In the genomic region with DNA sequence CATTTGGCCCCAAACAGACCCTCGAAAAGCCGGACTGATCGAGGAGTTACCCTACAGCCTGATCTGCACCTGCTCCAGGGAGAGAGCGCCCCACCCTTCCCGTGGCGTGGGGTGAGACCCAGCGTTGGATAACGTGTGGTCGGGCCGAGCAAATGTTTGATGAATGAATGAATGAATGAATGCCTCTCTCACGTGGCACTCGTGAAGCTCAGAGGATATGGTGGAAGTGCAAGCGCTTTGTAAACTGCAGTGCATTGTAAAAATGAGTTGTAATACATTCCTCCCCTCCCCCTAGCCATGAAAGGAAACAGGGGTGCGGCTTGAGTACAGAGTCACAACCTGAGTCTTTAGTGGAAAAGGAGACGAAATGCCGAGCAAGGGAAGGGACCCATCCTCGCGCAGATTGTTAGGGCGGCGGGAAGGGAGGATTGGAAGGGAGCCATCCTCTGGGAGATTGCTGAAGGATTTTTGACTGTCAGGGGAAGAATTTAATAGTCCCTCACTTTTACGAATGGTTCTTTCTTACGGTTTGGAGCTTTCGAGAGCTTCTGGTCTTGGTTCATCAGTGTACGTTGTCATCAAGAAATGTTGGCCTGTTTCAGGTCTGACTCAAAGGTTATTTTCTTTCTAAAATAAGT, we compare ENCODE assay signal across 9 cellular contexts. TPM values are rescaled to one million over a fixed set of nuclear protein-coding genes. Genes with fewer than 3 reads are reported as not detected.
A peak's percentile ranks its signal among the peaks of the same experiment; 100 is the strongest.
DNase-seq lines count a peak whose midpoint lies in the region; ATAC-seq, FAIRE-seq and TF ChIP-seq lines count a peak whose summit lies in the region.
"Had no signal": no experiment of that assay in that cellular context is flagged by ENCODE, and none has a peak within 500 bp of the region (broad histone marks: within the 10 kb centered on the region; RNA-seq: fewer than 3 reads in every experiment).

No MANE protein-coding gene starts in this region.

- TF ChIP-seq EP300 in SK-N-SH (IDR thresholded peaks at IDR 0.05; ENCODE audit: borderline replicate concordance in 1 of 2, low read depth in 1 of 2, low read length in 1 of 2) = no peak

- H4K20me1 ChIP-seq in SK-N-SH (ENCODE audit: insufficient read depth) = peaks cover 34% of the 10 kb centered on the region

- H3K27me3 Mint-ChIP-seq in Caco-2 (ENCODE audit: insufficient read depth, unreplicated experiment) = no peaks in the 10 kb centered on the region

- H3K9ac ChIP-seq in SK-N-SH = peak overlapping the region; percentile 84

- H3F3A ChIP-seq in SK-N-SH (replicated peaks; ENCODE audit: insufficient read depth) = peaks cover 4% of the 10 kb centered on the region

- CTCF ChIA-PET in Caco-2 (lab: Charles Lee) = interaction anchor here (0.7 to 1.6 kb wide), 2 partner anchors 35 to 78 kb away, joined by 3 to 10 read pairs; no protein-coding TSS in a partner anchor
- CTCF ChIA-PET in SK-N-SH (lab: Yijun Ruan, JAX) = interaction anchor here (0.5 to 3.8 kb wide), 5 partner anchors 36 to 107 kb away, joined by 3 to 15 read pairs (median 8); no protein-coding TSS in a partner anchor

- no peak for FAIRE-seq in D721Med (lab: Jason Lieb, UNC)
- FAIRE-seq: endometrium had no signal

- H2AFZ ChIP-seq in SK-N-SH (ENCODE audit: low read depth) = peak overlapping the region; percentile 97

- peak overlapping the region; percentile 97 for H3K27ac Mint-ChIP-seq in Caco-2 (ENCODE audit: unreplicated experiment)
- peak overlapping the region; percentile 98 for H3K27ac Mint-ChIP-seq in stimulated activated effector memory CD8-positive, alpha-beta T cell treated with anti-CD3 and anti-CD28 coated beads, Interleukin-12 subunit alpha, Interleukin-12 subunit beta, amount 100 ng/mL, for 72 hours

- H3K9me3 ChIP-seq in Caco-2 (0 out of 2 replicates have a peak, but pooled peaks cover 7% of the 10 kb centered on the region), SK-N-SH (no peaks in the 10 kb centered on the region)

- POLR2A ChIA-PET in Caco-2 (lab: Charles Lee) = interaction anchor here (0.5 to 1.5 kb wide), 4 partner anchors 9 to 580 kb away, joined by 3 to 7 read pairs (median 4); no protein-coding TSS in a partner anchor
- POLR2A ChIA-PET in SK-N-SH (lab: Yijun Ruan, JAX) = interaction anchor here (0.7 to 1.0 kb wide), 3 partner anchors 9 to 54 kb away, joined by 3 read pairs; no protein-coding TSS in a partner anchor

- H3K36me3 ChIP-seq in Caco-2 (ENCODE audit: control insufficient read depth, insufficient read depth, low read length) = no peaks in the 10 kb centered on the region; the same call in 1 of the 2 replicates
- H3K36me3 ChIP-seq in SK-N-SH (replicated peaks in 1 of 2; ENCODE audit: control insufficient read depth in 1 of 2, insufficient read depth in 2 of 2, low read length in 1 of 2) = peaks cover 0 to 24% of the 10 kb centered on the region in 2 experiments

- no peaks in the 10 kb centered on the region for H3K9me2 ChIP-seq in SK-N-SH

- under 1% methylated on average over 20 of the region's 24 CpGs for WGBS in SK-N-SH (ENCODE audit: low lambda C conversion rate)

- H3K4me3 Mint-ChIP-seq in Caco-2 (ENCODE audit: unreplicated experiment) = peak overlapping the region; percentile 98
- H3K4me3 Mint-ChIP-seq in stimulated activated effector memory CD8-positive, alpha-beta T cell treated with anti-CD3 and anti-CD28 coated beads, Interleukin-12 subunit alpha, Interleukin-12 subunit beta, amount 100 ng/mL, for 72 hours = peak overlapping the region; percentile 99

- peaks cover 17% of the 10 kb centered on the region for H3K36me3 Mint-ChIP-seq in Caco-2 (ENCODE audit: insufficient read depth, unreplicated experiment)
- peaks cover 37% of the 10 kb centered on the region for H3K36me3 Mint-ChIP-seq in stimulated activated effector memory CD8-positive, alpha-beta T cell treated with anti-CD3 and anti-CD28 coated beads, Interleukin-12 subunit alpha, Interleukin-12 subunit beta, amount 100 ng/mL, for 72 hours

- H3K27me3 ChIP-seq in Caco-2 (replicated peaks; ENCODE audit: control insufficient read depth, insufficient read depth, low read length) = no peaks in the 10 kb centered on the region
- H3K27me3 ChIP-seq in SK-N-SH (ENCODE audit: insufficient read depth) = no peaks in the 10 kb centered on the region

- intact Hi-C loops in Caco-2 (cut with micrococcal nuclease; ENCODE audit: unreplicated experiment) = loop anchor here (1.0 to 5.0 kb wide), 4 partner anchors 34 to 110 kb away; no protein-coding TSS in a partner anchor

- H3K9me3 Mint-ChIP-seq in Caco-2 (ENCODE audit: unreplicated experiment) = no peaks in the 10 kb centered on the region
- H3K9me3 Mint-ChIP-seq in stimulated activated effector memory CD8-positive, alpha-beta T cell treated with anti-CD3 and anti-CD28 coated beads, Interleukin-12 subunit alpha, Interleukin-12 subunit beta, amount 100 ng/mL, for 72 hours = no peaks in the 10 kb centered on the region

- no peak for TF ChIP-seq RAD21 in SK-N-SH (IDR thresholded peaks at IDR 0.05; ENCODE audit: low read length)

- ATAC-seq in GM19328 (IDR thresholded peaks at IDR 0.05; ENCODE audit: unreplicated experiment) (peak; percentile 34), HG03378 (IDR thresholded peaks at IDR 0.05; ENCODE audit: unreplicated experiment) (peak; percentile 37), left lobe of liver (peak; percentile 45)
- peak; percentile 61 for ATAC-seq in stimulated activated effector memory CD8-positive, alpha-beta T cell treated with anti-CD3 and anti-CD28 coated beads, Interleukin-12 subunit alpha, Interleukin-12 subunit beta, amount 100 ng/mL, for 72 hours

- BruUV-seq in Caco-2 (replicated peaks; lab: Mats Ljungman, UMichigan) = no TSS peak

- H3K4me1 ChIP-seq in Caco-2 = peaks cover 11% of the 10 kb centered on the region
- H3K4me1 ChIP-seq in SK-N-SH (ENCODE audit: control insufficient read depth in 1 of 2, insufficient read depth in 2 of 2, low read depth in 1 of 2, low read length in 1 of 2) = peaks cover 8 to 18% of the 10 kb centered on the region in 2 experiments; a peak in 3 of 4 replicates

- peaks cover 85% of the 10 kb centered on the region for H3K79me2 ChIP-seq in SK-N-SH (ENCODE audit: insufficient read depth)

- H3K4me1 Mint-ChIP-seq in Caco-2 (ENCODE audit: low read depth, unreplicated experiment) = peaks cover 16% of the 10 kb centered on the region
- peaks cover 51% of the 10 kb centered on the region for H3K4me1 Mint-ChIP-seq in stimulated activated effector memory CD8-positive, alpha-beta T cell treated with anti-CD3 and anti-CD28 coated beads, Interleukin-12 subunit alpha, Interleukin-12 subunit beta, amount 100 ng/mL, for 72 hours

- DNase-seq in Caco-2 (peak in 1 of 2 experiments; percentile 56), SK-N-SH (peak; percentile 52), cerebellum (ENCODE audit: low spot score) (peak; percentile 24), left lobe of liver (ENCODE audit: low spot score) (no peak), D721Med (ENCODE audit: insufficient read length, low spot score) (no peak)
- DNase-seq in stimulated activated effector memory CD8-positive, alpha-beta T cell treated with anti-CD3 and anti-CD28 coated beads, Interleukin-12 subunit alpha, Interleukin-12 subunit beta, amount 100 ng/mL, for 72 hours (ENCODE audit: low spot score in 2 of 2) = no peak

- peak overlapping the region; percentile 92 for H3K4me2 ChIP-seq in SK-N-SH

- H3K4me3 ChIP-seq in Caco-2 (ENCODE audit: low read depth, low read length) (peak overlapping the region; percentile 93), SK-N-SH (ENCODE audit: low read depth in 2 of 2, low read length in 1 of 2) (peak overlapping the region; percentile 96 to 99)

- TF ChIP-seq CTCF in Caco-2 (IDR thresholded peaks at IDR 0.05; ENCODE audit: insufficient read depth in 1 of 2, low read depth in 1 of 2, low read length in 1 of 2, severe bottlenecking in 1 of 2, unreplicated experiment in 1 of 2) (no peak), SK-N-SH (IDR thresholded peaks at IDR 0.05) (no peak), D721Med (IDR thresholded peaks at IDR 0.05; ENCODE audit: insufficient read depth, missing control alignments) (no peak)

- peak overlapping the region; percentile 91 for H3K27ac ChIP-seq in SK-N-SH (ENCODE audit: low read depth in 2 of 2, low read length in 1 of 2)

TF ChIP-seq in SK-N-SH, 30 proteins besides CTCF, POLR2A, EP300 and RAD21 (continues in another document):
- TF ChIP-seq, protein P1, sequence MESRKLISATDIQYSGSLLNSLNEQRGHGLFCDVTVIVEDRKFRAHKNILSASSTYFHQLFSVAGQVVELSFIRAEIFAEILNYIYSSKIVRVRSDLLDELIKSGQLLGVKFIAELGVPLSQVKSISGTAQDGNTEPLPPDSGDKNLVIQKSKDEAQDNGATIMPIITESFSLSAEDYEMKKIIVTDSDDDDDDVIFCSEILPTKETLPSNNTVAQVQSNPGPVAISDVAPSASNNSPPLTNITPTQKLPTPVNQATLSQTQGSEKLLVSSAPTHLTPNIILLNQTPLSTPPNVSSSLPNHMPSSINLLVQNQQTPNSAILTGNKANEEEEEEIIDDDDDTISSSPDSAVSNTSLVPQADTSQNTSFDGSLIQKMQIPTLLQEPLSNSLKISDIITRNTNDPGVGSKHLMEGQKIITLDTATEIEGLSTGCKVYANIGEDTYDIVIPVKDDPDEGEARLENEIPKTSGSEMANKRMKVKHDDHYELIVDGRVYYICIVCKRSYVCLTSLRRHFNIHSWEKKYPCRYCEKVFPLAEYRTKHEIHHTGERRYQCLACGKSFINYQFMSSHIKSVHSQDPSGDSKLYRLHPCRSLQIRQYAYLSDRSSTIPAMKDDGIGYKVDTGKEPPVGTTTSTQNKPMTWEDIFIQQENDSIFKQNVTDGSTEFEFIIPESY (IDR thresholded peaks at IDR 0.05; ENCODE audit: borderline replicate concordance, low read depth) = no peak
- TF ChIP-seq EZH2phosphoT487 (IDR thresholded peaks at IDR 0.05; ENCODE audit: borderline replicate concordance, low read depth) = no peak
- TF ChIP-seq, protein P2, sequence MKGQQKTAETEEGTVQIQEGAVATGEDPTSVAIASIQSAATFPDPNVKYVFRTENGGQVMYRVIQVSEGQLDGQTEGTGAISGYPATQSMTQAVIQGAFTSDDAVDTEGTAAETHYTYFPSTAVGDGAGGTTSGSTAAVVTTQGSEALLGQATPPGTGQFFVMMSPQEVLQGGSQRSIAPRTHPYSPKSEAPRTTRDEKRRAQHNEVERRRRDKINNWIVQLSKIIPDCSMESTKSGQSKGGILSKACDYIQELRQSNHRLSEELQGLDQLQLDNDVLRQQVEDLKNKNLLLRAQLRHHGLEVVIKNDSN (IDR thresholded peaks at IDR 0.05; ENCODE audit: borderline replicate concordance, low read depth) = no peak
- TF ChIP-seq RFX5 (IDR thresholded peaks at IDR 0.05; ENCODE audit: low read length) = no peak
- TF ChIP-seq, protein P3, sequence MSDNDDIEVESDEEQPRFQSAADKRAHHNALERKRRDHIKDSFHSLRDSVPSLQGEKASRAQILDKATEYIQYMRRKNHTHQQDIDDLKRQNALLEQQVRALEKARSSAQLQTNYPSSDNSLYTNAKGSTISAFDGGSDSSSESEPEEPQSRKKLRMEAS (IDR thresholded peaks at IDR 0.05; ENCODE audit: low read depth) = peak; percentile 54; the same call in 1 of the 2 replicates
- TF ChIP-seq MXI1 (IDR thresholded peaks at IDR 0.05; ENCODE audit: low read depth, low read length) = peak; percentile 61
- TF ChIP-seq YY1 (IDR thresholded peaks at IDR 0.05; ENCODE audit: low read depth) = no peak

RNA-seq across cellular contexts. Expression of a gene that starts 0.8 kb away (rescaled TPM):
- 34.1 and 36.1 TPM in 2 replicates for total RNA-seq in Caco-2 (2022)
- polyA plus RNA-seq in SK-N-SH (2012; rRNA removed) = 7.7 and 11.4 TPM in 2 replicates
- polyA plus RNA-seq in SK-N-SH (2012; cell fraction: cytosol; rRNA removed) = 8.5 and 11.5 TPM in 2 replicates
- polyA plus RNA-seq in SK-N-SH (2012; cell fraction: nucleus; rRNA removed) = 11.7 and 34.5 TPM in 2 replicates
- total RNA-seq in cerebellum = 107 TPM
- 12.2 TPM for total RNA-seq in left lobe of liver

Comparison
In these comparisons a context has a peak if more than half of its experiments do, and no peak if none do; other contexts are left out.
1. DNase-seq: peak in SK-N-SH (single experiment) and cerebellum (single experiment); none in left lobe of liver (single experiment), stimulated activated effector memory CD8-positive, alpha-beta T cell treated with anti-CD3 and anti-CD28 coated beads, Interleukin-12 subunit alpha, Interleukin-12 subunit beta, amount 100 ng/mL, for 72 hours (0 of 2) and D721Med (single experiment).
2. Peak in every context shown above with its lines, with median percentiles within 50 percentile points of each other: ATAC-seq.